ENCODE assay signal across 14 cellular contexts in genomic region chr11:105181100-105181499, GRCh38. TPM values are rescaled to one million over a fixed set of nuclear protein-coding genes. Genes with fewer than 3 reads are reported as not detected.
DNase-seq lines count a peak whose midpoint lies in the region; ATAC-seq, FAIRE-seq and TF ChIP-seq lines count a peak whose summit lies in the region.
"Had no signal": no experiment of that assay in that cellular context is flagged by ENCODE, and none has a peak within 500 bp of the region (broad histone marks: within the 10 kb centered on the region; RNA-seq: fewer than 3 reads in every experiment).

No MANE protein-coding gene starts in this region.

- H2AK5ac ChIP-seq in H9 (ENCODE audit: insufficient read length, low read length) = no peak overlapping the region

- H3K27me3 ChIP-seq in K562 (ENCODE audit: control insufficient read depth in 2 of 2, insufficient read depth in 2 of 2, low read length in 2 of 2) (no peaks in the 10 kb centered on the region), right lobe of liver (no peaks in the 10 kb centered on the region), H9 (ENCODE audit: insufficient read depth, low read length) (no peaks in the 10 kb centered on the region), PC-9 (ENCODE audit: insufficient read depth, low read depth) (no peaks in the 10 kb centered on the region)

- H3K79me1 ChIP-seq in H9 (ENCODE audit: insufficient read depth, low read depth, low read length, poor library complexity, severe bottlenecking) = no peaks in the 10 kb centered on the region

- H3K9me3 Mint-ChIP-seq in CD14-positive monocyte = peaks cover 0 to 14% (median 3%) of the 10 kb centered on the region in 7 donors
- no peaks in the 10 kb centered on the region; a peak in 1 of 5 replicates for H3K9me3 Mint-ChIP-seq in H9

- H3K4me3 ChIP-seq in K562 = no peak overlapping the region
- H3K4me3 ChIP-seq in right lobe of liver = no peak overlapping the region
- H3K4me3 ChIP-seq in PC-9 = no peak overlapping the region
- H3K4me3 ChIP-seq: lower lobe of right lung had no signal

- H3K9me1 ChIP-seq in K562 (ENCODE audit: control insufficient read depth, insufficient read depth, low read length) = no peaks in the 10 kb centered on the region

- no peak for FAIRE-seq in K562 (lab: Jason Lieb, UNC)

- H3K4ac ChIP-seq in H9 (ENCODE audit: low read depth, low read length) = no peak overlapping the region

- CTCF ChIA-PET in K562 (lab: Yijun Ruan, JAX; ENCODE audit: low intra/inter-chr PET ratio) (no interaction called here), PC-9 (lab: Charles Lee) (no interaction called here)

- H3K9me2 ChIP-seq in PC-9 (ENCODE audit: insufficient read depth) = no peaks in the 10 kb centered on the region

- no peak overlapping the region for H3T11ph ChIP-seq in H9 (ENCODE audit: low read length)

- H3K18ac ChIP-seq in H9 (ENCODE audit: insufficient read length, low read depth, low read length) = no peak overlapping the region

- H3K9ac ChIP-seq in K562 (ENCODE audit: insufficient read depth in 1 of 2, low read depth in 2 of 2, low read length in 2 of 2) = no peak overlapping the region
- no peak overlapping the region for H3K9ac ChIP-seq in H9 (ENCODE audit: extremely low read depth, insufficient read length, low read length)

- no peak for TF ChIP-seq RAD21 in K562 (CRISPR knock-in tag; conservative IDR thresholded peaks at IDR 0.05 in 1 of 2, IDR thresholded peaks at IDR 0.05 in 1 of 2)

- ATAC-seq in K562 = no peak
- no peak for ATAC-seq in right lobe of liver
- ATAC-seq in HG02678 (IDR thresholded peaks at IDR 0.05; ENCODE audit: unreplicated experiment) = no peak

- no peak overlapping the region for H2BK120ac ChIP-seq in H9 (ENCODE audit: low read depth, low read length, poor library complexity, severe bottlenecking)

- H4K5ac ChIP-seq in H9 (ENCODE audit: insufficient read length, low read depth, low read length) = no peak overlapping the region

- DNase-seq in CD14-positive monocyte (ENCODE audit: low spot score) = peak; percentile 75
- DNase-seq in NCI-H226 = peak; percentile 32
- no peak for DNase-seq in K562 (ENCODE audit: extremely low read depth in 1 of 4, low spot score in 3 of 4)
- peak; percentile 56 for DNase-seq in medulla oblongata (ENCODE audit: extremely low spot score)
- no peak for DNase-seq in right lobe of liver
- no peak for DNase-seq in H9
- no peak for DNase-seq in PC-9
- DNase-seq: activated T-cell treated with anti-CD3 and anti-CD28 coated beads, Interleukin-2, amount 50 U/mL, for 1 hour; effector CD8-positive, alpha-beta T cell; Karpas-422; lower lobe of right lung; stimulated activated CD4-positive, alpha-beta T cell treated with anti-CD3 and anti-CD28 coated beads, Interleukin-15, amount 100 ng/mL, for 24 hours had no signal

- no peak overlapping the region for H4K91ac ChIP-seq in H9 (ENCODE audit: insufficient read length, low read depth, low read length)

- no peak overlapping the region for H3K23ac ChIP-seq in H9 (ENCODE audit: insufficient read length, low read depth, low read length)

- no peak overlapping the region for H2BK12ac ChIP-seq in H9 (ENCODE audit: insufficient read length, low read depth, low read length)

- no peak for TF ChIP-seq EP300 in K562 (IDR thresholded peaks at IDR 0.05; ENCODE audit: low read length)

- POLR2A ChIA-PET in K562 (lab: Yijun Ruan, JAX) (no interaction called here), PC-9 (lab: Charles Lee; ENCODE audit: unreplicated experiment) (no interaction called here)

- no peak overlapping the region for H2BK5ac ChIP-seq in H9 (ENCODE audit: insufficient read length, low read length)

- H3K36me3 Mint-ChIP-seq in CD14-positive monocyte (peaks cover 3 to 4% of the 10 kb centered on the region in 2 donors), H9 (ENCODE audit: insufficient read depth in 1 of 3, low read depth in 3 of 3) (no peaks in the 10 kb centered on the region)

- no peak overlapping the region for H3K14ac ChIP-seq in H9 (ENCODE audit: insufficient read depth, low read length)

- no peak overlapping the region for H2BK20ac ChIP-seq in H9 (ENCODE audit: low read depth, low read length, poor library complexity, severe bottlenecking)

- H3K27ac ChIP-seq in K562 (ENCODE audit: extremely low read depth, low read depth, low read length) = no peak overlapping the region
- H3K27ac ChIP-seq in right lobe of liver = no peak overlapping the region
- no peak overlapping the region for H3K27ac ChIP-seq in H9 (ENCODE audit: insufficient read length, low read depth, low read length)
- no peak overlapping the region for H3K27ac ChIP-seq in PC-9
- H3K27ac ChIP-seq: lower lobe of right lung had no signal

- no peak overlapping the region for H3K56ac ChIP-seq in H9 (ENCODE audit: insufficient read length, low read depth, low read length)

- H3K79me2 ChIP-seq in K562 (ENCODE audit: control insufficient read depth, insufficient read depth, low read length) (no peaks in the 10 kb centered on the region), H9 (ENCODE audit: insufficient read depth, low read length) (no peaks in the 10 kb centered on the region), PC-9 (ENCODE audit: low read depth) (no peaks in the 10 kb centered on the region)

- H3K4me1 ChIP-seq in K562 (replicated peaks in 1 of 2; ENCODE audit: control insufficient read depth in 2 of 2, insufficient read depth in 2 of 2, low read length in 2 of 2) (no peaks in the 10 kb centered on the region), right lobe of liver (no peaks in the 10 kb centered on the region), H9 (ENCODE audit: insufficient read depth, low read length) (no peaks in the 10 kb centered on the region), PC-9 (replicated peaks; ENCODE audit: insufficient read depth) (no peaks in the 10 kb centered on the region)

- no peak overlapping the region for H2AFZ ChIP-seq in K562 (ENCODE audit: low read depth, low read length)
- no peak overlapping the region for H2AFZ ChIP-seq in H9 (ENCODE audit: low read length)
- no peak overlapping the region for H2AFZ ChIP-seq in PC-9

- H3K4me1 Mint-ChIP-seq in CD14-positive monocyte (peaks cover 32% of the 10 kb centered on the region), H9 (no peaks in the 10 kb centered on the region)

- BruUV-seq in K562 (replicated peaks; lab: Mats Ljungman, UMichigan) (no TSS peak), PC-9 (replicated peaks; lab: Mats Ljungman, UMichigan) (no TSS peak)

- intact Hi-C loops in CD14-positive monocyte (cut with micrococcal nuclease) = loop anchor here (1.0 to 10.0 kb wide), 4 partner anchors 8 to 146 kb away; partner anchors contain the start of gene CASP1 (in 1 of the 2)
- intact Hi-C loops in K562 (cut with micrococcal nuclease) = no loop called here
- intact Hi-C loops in right lobe of liver (cut with DNase I) = no loop called here
- intact Hi-C loops in PC-9 (cut with micrococcal nuclease; ENCODE audit: unreplicated experiment) = no loop called here

- H3K27ac Mint-ChIP-seq in CD14-positive monocyte = peak overlapping the region; percentile 85 to 94 (median 90)
- H3K27ac Mint-ChIP-seq in H9 = no peak overlapping the region

- H3K4me2 ChIP-seq in K562 (ENCODE audit: insufficient read depth, low read length) (no peak overlapping the region), H9 (ENCODE audit: insufficient read depth, insufficient read length, low read length) (no peak overlapping the region), PC-9 (no peak overlapping the region)

- TF ChIP-seq POLR2A in K562 (conservative IDR thresholded peaks at IDR 0.05) (no peak), right lobe of liver (IDR thresholded peaks at IDR 0.05) (no peak)

- in situ Hi-C loops in K562 (cut with MboI) = no loop called here

- H3K9me3 ChIP-seq in K562 (replicated peaks; ENCODE audit: control insufficient read depth, insufficient read depth, low read depth, low read length) (0 out of 2 replicates have a peak, but pooled peaks cover 2% of the 10 kb centered on the region), right lobe of liver (no peaks in the 10 kb centered on the region), H9 (ENCODE audit: control insufficient read depth, low read depth, low read length) (no peaks in the 10 kb centered on the region), PC-9 (ENCODE audit: insufficient read depth, low read depth) (no peaks in the 10 kb centered on the region)
- H3K9me3 ChIP-seq: lower lobe of right lung had no signal

- no peak for TF ChIP-seq CTCF in CD14-positive monocyte (IDR thresholded peaks at IDR 0.05)
- no peak for TF ChIP-seq CTCF in K562 (IDR thresholded peaks at IDR 0.05 in 2 of 3, conservative IDR thresholded peaks at IDR 0.05 in 1 of 3; ENCODE audit: insufficient read depth in 2 of 3, low read depth in 1 of 3, low read length in 3 of 3)
- TF ChIP-seq CTCF in right lobe of liver (IDR thresholded peaks at IDR 0.05) = no peak
- TF ChIP-seq CTCF in H9 (conservative IDR thresholded peaks at IDR 0.05) = no peak
- TF ChIP-seq CTCF in PC-9 (conservative IDR thresholded peaks at IDR 0.05) = no peak

- no peak overlapping the region for H4K8ac ChIP-seq in H9 (replicated peaks; ENCODE audit: insufficient read length, low read depth, low read length)

- H2BK15ac ChIP-seq in H9 (ENCODE audit: low read depth, low read length) = no peak overlapping the region

- no peaks in the 10 kb centered on the region for H3K36me3 ChIP-seq in K562 (ENCODE audit: control insufficient read depth, insufficient read depth, low read length)
- no peaks in the 10 kb centered on the region for H3K36me3 ChIP-seq in right lobe of liver
- H3K36me3 ChIP-seq in PC-9 (ENCODE audit: low read depth) = no peaks in the 10 kb centered on the region
- H3K36me3 ChIP-seq: lower lobe of right lung had no signal

- H3K27me3 Mint-ChIP-seq in CD14-positive monocyte (ENCODE audit: low read depth in 3 of 3) (peaks cover 0 to 3% (median 0%) of the 10 kb centered on the region in 3 donors), H9 (ENCODE audit: low read depth) (no peaks in the 10 kb centered on the region)

- H3F3A ChIP-seq in PC-9 (ENCODE audit: insufficient read depth, low read depth) = no peaks in the 10 kb centered on the region

- no peaks in the 10 kb centered on the region for H3K23me2 ChIP-seq in H9 (ENCODE audit: insufficient read length, low read depth, low read length, poor library complexity, severe bottlenecking)

- H3K4me3 Mint-ChIP-seq in CD14-positive monocyte = peak overlapping the region in 1 of 2 donors; percentile 42
- H3K4me3 Mint-ChIP-seq in H9 = no peak overlapping the region

- 5% methylated on average over 2 of the region's 2 CpGs for WGBS in K562 (ENCODE audit: insufficient coverage, low coverage, missing lambda C conversion rate)
- 25% methylated on average over 2 of the region's 2 CpGs for WGBS in right lobe of liver (ENCODE audit: insufficient coverage, low coverage, low lambda C conversion rate, missing lambda C conversion rate)
- no CpG with 5 or more reads among the region's 2 CpGs for WGBS in H9 (ENCODE audit: extremely low coverage, insufficient read length, low lambda C conversion rate)

- H4K20me1 ChIP-seq in K562 (replicated peaks; ENCODE audit: control insufficient read depth, insufficient read depth, low read length) (no peaks in the 10 kb centered on the region), H9 (ENCODE audit: control insufficient read depth, insufficient read depth, insufficient read length) (no peaks in the 10 kb centered on the region), PC-9 (ENCODE audit: insufficient read depth) (no peaks in the 10 kb centered on the region)

RNA-seq across cellular contexts. Expression of gene CARD18, which starts 41.5 kb away (rescaled TPM):
- polyA plus RNA-seq in CD14-positive monocyte (not detected), K562 (2011; rRNA removed) (2.4 and 3.1 TPM in 2 replicates), K562 (2014; fragmentation: Illumina TruSeq; extraction: Trizol) (1.5 and 1.6 TPM in 2 replicates), K562 (2014; fragmentation: Nextera tagmentation; extraction: Ambion mirVana) (1 to 10 TPM; 1.5 to 1.9 TPM), K562 (2014; rRNA removed) (2.9 TPM in 2 replicates)
- total RNA-seq in K562 (2011; cell fraction: chromatin; rRNA removed; ENCODE audit: low replicate concordance) = 17.4 and 23.8 TPM in 2 replicates
- 17.2 and 19.9 TPM in 2 replicates for total RNA-seq in K562 (2011; cell fraction: nucleolus; rRNA removed)
- 22.5 and 28.1 TPM in 2 replicates for total RNA-seq in K562 (2011; cell fraction: nucleoplasm; rRNA removed)
- total RNA-seq in K562 (2014; rRNA removed) (3.5 and 4.9 TPM in 2 replicates), K562 (2014; rRNA removed; fragmentation: Illumina TruSeq; extraction: Trizol) (3.0 and 4.2 TPM in 2 replicates), K562 (2015; rRNA removed; fragmentation: Illumina TruSeq; extraction: Trizol) (4.3 and 4.7 TPM in 2 replicates), K562 (2021) (3.2 and 3.5 TPM in 2 replicates), right lobe of liver (not detected), H9 (2021) (not detected in 2 replicates), PC-9 (2021) (not detected in 2 replicates)
- polyA plus RNA-seq in K562 (2011; cell fraction: cytosol; rRNA removed) = 1.6 and 2.2 TPM in 2 replicates
- polyA plus RNA-seq in K562 (2011; cell fraction: nucleus; rRNA removed) = 7.2 and 7.7 TPM in 2 replicates
- polyA plus RNA-seq in K562 (2012) = 1.7 and 2.7 TPM in 2 replicates
- polyA minus RNA-seq in K562 (2011; rRNA and poly(A)+ RNA removed) = 9.5 and 10.6 TPM in 2 replicates
- polyA minus RNA-seq in K562 (2011; cell fraction: cytosol; rRNA and poly(A)+ RNA removed) = 2.1 and 4.2 TPM in 2 replicates
- polyA minus RNA-seq in K562 (2011; cell fraction: nucleus; rRNA and poly(A)+ RNA removed) = 43.3 and 44.3 TPM in 2 replicates
- total RNA-seq: lower lobe of right lung, subcutaneous adipose tissue had no signal

Comparison
In these comparisons a context has a peak if more than half of its experiments do, and no peak if none do; other contexts are left out.
1. DNase-seq: peak in CD14-positive monocyte (single experiment), NCI-H226 (single experiment) and medulla oblongata (single experiment); none in K562 (0 of 4), right lobe of liver (0 of 3), H9 (single experiment) and PC-9 (0 of 2).
2. H3K27ac Mint-ChIP-seq: peak in CD14-positive monocyte (7 of 7); none in H9 (0 of 3).
3. intact Hi-C loops: an anchor here in CD14-positive monocyte (1.0 to 10.0 kb wide); none called in K562, right lobe of liver and PC-9.